8 cellular contexts compared by ENCODE assay signal in genomic region chr11:58923300-58923788, GRCh38. TPM values are rescaled to one million over a fixed set of nuclear protein-coding genes. Genes with fewer than 3 reads are reported as not detected.
DNase-seq lines count a peak whose midpoint lies in the region; ATAC-seq and TF ChIP-seq lines count a peak whose summit lies in the region.

No MANE protein-coding gene starts in this region.

- H3K4me1 ChIP-seq in CD8-positive, alpha-beta T cell (ENCODE audit: insufficient read depth, low read length): peaks cover 9% of the 10 kb centered on the region

- peaks cover 1% of the 10 kb centered on the region for H3K9me3 Mint-ChIP-seq in CD8-positive, alpha-beta T cell
- H3K9me3 Mint-ChIP-seq in neural crest cell: no peaks in the 10 kb centered on the region

- ATAC-seq in CD8-positive, alpha-beta T cell: peak; percentile 48
- ATAC-seq in GM18511 (IDR thresholded peaks at IDR 0.05; ENCODE audit: unreplicated experiment): peak; percentile 91
- peak; percentile 90 for ATAC-seq in HG02870 (IDR thresholded peaks at IDR 0.05; ENCODE audit: unreplicated experiment)

- H3K27me3 ChIP-seq in CD8-positive, alpha-beta T cell (ENCODE audit: insufficient read depth, low read length): no peaks in the 10 kb centered on the region

- CTCF ChIA-PET in CD8-positive, alpha-beta T cell (lab: Charles Lee): interaction anchor here (0.9 kb wide), 1 partner anchor 271 kb away, joined by 3 read pairs; no protein-coding TSS in a partner anchor

- H3K27ac Mint-ChIP-seq in CD8-positive, alpha-beta T cell: no peak overlapping the region
- no peak overlapping the region for H3K27ac Mint-ChIP-seq in neural crest cell (ENCODE audit: unreplicated experiment)

- H3K4me1 Mint-ChIP-seq in CD8-positive, alpha-beta T cell (ENCODE audit: low read depth): peaks cover 20% of the 10 kb centered on the region
- peaks cover 18% of the 10 kb centered on the region for H3K4me1 Mint-ChIP-seq in neural crest cell

- H3K4me3 ChIP-seq in CD8-positive, alpha-beta T cell (ENCODE audit: low read depth, low read length): no peak overlapping the region

- H3K27ac ChIP-seq in CD8-positive, alpha-beta T cell (ENCODE audit: low read depth, low read length): no peak overlapping the region

- no peaks in the 10 kb centered on the region for H3K9me3 ChIP-seq in CD8-positive, alpha-beta T cell (ENCODE audit: low read length)

- no peaks in the 10 kb centered on the region for H3K36me3 Mint-ChIP-seq in CD8-positive, alpha-beta T cell
- no peaks in the 10 kb centered on the region for H3K36me3 Mint-ChIP-seq in neural crest cell (ENCODE audit: low read depth)

- POLR2A ChIA-PET in CD8-positive, alpha-beta T cell (lab: Charles Lee): no interaction called here

- TF ChIP-seq CTCF in CD8-positive, alpha-beta T cell (IDR thresholded peaks at IDR 0.05): peak; percentile 25
- TF ChIP-seq CTCF in neural crest cell (conservative IDR thresholded peaks at IDR 0.05): peak; percentile 55

- intact Hi-C loops in CD8-positive, alpha-beta T cell (cut with DNase I, micrococcal nuclease): loop anchor here in 1 of 2 experiments (10.0 kb wide), 1 partner anchor 269 kb away; no protein-coding TSS in a partner anchor

- H3K4me3 Mint-ChIP-seq in CD8-positive, alpha-beta T cell: no peak overlapping the region
- H3K4me3 Mint-ChIP-seq in neural crest cell: no peak overlapping the region

- DNase-seq in CD8-positive, alpha-beta T cell: no peak
- DNase-seq in NCI-H82 (lab: John Stamatoyannopoulos, UW) (peak; percentile 55), dermis blood vessel endothelial cell (peak; percentile 3), neural crest cell (ENCODE audit: low read depth, low spot score) (no peak), SKM-1 (lab: John Stamatoyannopoulos, UW; ENCODE audit: unreplicated experiment) (no peak)
- no peak for DNase-seq in stimulated activated CD4-positive, alpha-beta T cell treated with anti-CD3 and anti-CD28 coated beads, Interleukin-12 subunit alpha, Interleukin-12 subunit beta, amount 100 ng/mL, for 4 hours

- no peaks in the 10 kb centered on the region for H3K36me3 ChIP-seq in CD8-positive, alpha-beta T cell (ENCODE audit: insufficient read depth, low read length)

- no peaks in the 10 kb centered on the region for H3K27me3 Mint-ChIP-seq in CD8-positive, alpha-beta T cell (ENCODE audit: low read depth)
- H3K27me3 Mint-ChIP-seq in neural crest cell (ENCODE audit: low read depth): peaks cover 5% of the 10 kb centered on the region

RNA-seq across cellular contexts. Expression of gene GLYATL1, which starts 15.9 kb away (rescaled TPM):
- total RNA-seq in CD8-positive, alpha-beta T cell: not detected
- total RNA-seq in dermis blood vessel endothelial cell: 0.17 TPM in 1 of 2 replicates, not detected in the other
- total RNA-seq in neural crest cell: 1.9 and 2.7 TPM in 2 replicates

Comparison
In these comparisons a context has a peak if more than half of its experiments do, and no peak if none do; other contexts are left out.
1. DNase-seq: peak in NCI-H82 (single experiment) and dermis blood vessel endothelial cell (single experiment); none in CD8-positive, alpha-beta T cell (0 of 7), neural crest cell (single experiment), stimulated activated CD4-positive, alpha-beta T cell treated with anti-CD3 and anti-CD28 coated beads, Interleukin-12 subunit alpha, Interleukin-12 subunit beta, amount 100 ng/mL, for 4 hours (single experiment) and SKM-1 (single experiment).
2. Peak in every context shown above with its lines, with median percentiles within 50 percentile points of each other: ATAC-seq.